Comparison of ENCODE assay signal across 19 cellular contexts in the genomic region with DNA sequence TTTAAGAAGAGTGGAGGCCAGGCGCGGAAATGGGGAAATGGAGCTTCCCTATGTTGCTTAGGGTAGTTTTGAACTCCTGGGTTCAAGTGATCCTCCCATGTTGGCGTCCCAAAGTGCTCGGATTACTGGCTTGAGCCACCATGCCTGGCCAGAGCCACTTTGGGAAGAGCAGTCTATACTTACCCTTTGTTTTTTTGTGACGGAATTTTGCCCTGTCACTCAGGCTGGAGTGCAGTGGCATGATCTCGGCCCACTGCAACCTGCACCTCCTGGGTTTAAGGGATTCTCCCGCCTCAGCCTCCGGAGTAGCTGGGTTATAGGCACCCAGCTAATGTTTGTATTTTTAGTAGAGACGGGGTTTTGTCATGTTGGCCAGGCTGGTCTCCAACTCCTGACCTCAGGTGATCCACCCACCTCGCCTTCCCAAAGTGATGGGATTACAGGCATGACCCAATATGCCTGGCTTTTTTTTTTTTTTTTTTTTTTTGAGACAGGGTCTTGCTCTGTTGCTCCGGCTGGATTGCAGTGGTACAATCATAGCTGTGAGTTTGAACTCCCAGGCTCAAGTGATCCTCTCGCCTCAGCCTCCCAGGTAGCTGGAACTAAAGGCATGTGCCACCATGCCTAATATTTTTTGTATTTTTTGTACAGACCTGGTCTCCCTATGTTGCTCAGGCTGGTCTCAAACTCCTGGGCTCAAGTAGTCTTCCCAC. TPM values are rescaled to one million over a fixed set of nuclear protein-coding genes. Genes with fewer than 3 reads are reported as not detected.
DNase-seq lines count a peak whose midpoint lies in the region; ATAC-seq, FAIRE-seq and TF ChIP-seq lines count a peak whose summit lies in the region.
"Had no signal": no experiment of that assay in that cellular context is flagged by ENCODE, and none has a peak within 500 bp of the region (broad histone marks: within the 10 kb centered on the region; RNA-seq: fewer than 3 reads in every experiment).

No MANE protein-coding gene starts in this region.

- no peak for DNase-seq in stimulated activated naive CD8-positive, alpha-beta T cell treated with anti-CD3 and anti-CD28 coated beads, Interleukin-15, Interleukin-2, amounts not matched to agents 100 U/mL and 50 U/mL, for 24 hours
- DNase-seq in WTC11 (ENCODE audit: low spot score) = no peak
- no peak for DNase-seq in GM19239 (ENCODE audit: insufficient read length, low spot score)
- DNase-seq in mesenteric fat pad (ENCODE audit: low spot score) = no peak
- DNase-seq in KG1 (lab: John Stamatoyannopoulos, UW) = no peak
- DNase-seq in foreskin fibroblast = no peak
- DNase-seq: activated CD4-positive, alpha-beta T cell treated with anti-CD3 and anti-CD28 coated beads for 1 hour; anterior cingulate cortex; foreskin keratinocyte; H9; hypothalamus; kidney; NCI-H1930; NCI-H446 treated with DMSO at 0.1 percent for 48 hours; right lobe of liver; SJCRH30 had no signal

- H3K4me3 Mint-ChIP-seq in stimulated activated naive CD8-positive, alpha-beta T cell treated with anti-CD3 and anti-CD28 coated beads, Interleukin-15, Interleukin-2, amounts not matched to agents 100 ng/mL and 50 ng/mL, for 24 hours = no peak overlapping the region
- no peak overlapping the region for H3K4me3 Mint-ChIP-seq in WTC11

- no peaks in the 10 kb centered on the region for H3K9me3 ChIP-seq in mesodermal cell (ENCODE audit: control insufficient read depth, low read length)
- H3K9me3 ChIP-seq: right lobe of liver, SJCRH30 had no signal

- H3K9me3 Mint-ChIP-seq in stimulated activated naive CD8-positive, alpha-beta T cell treated with anti-CD3 and anti-CD28 coated beads, Interleukin-15, Interleukin-2, amounts not matched to agents 100 ng/mL and 50 ng/mL, for 24 hours = no peaks in the 10 kb centered on the region
- H3K9me3 Mint-ChIP-seq in WTC11 = no peaks in the 10 kb centered on the region
- H3K9me3 Mint-ChIP-seq: H9 had no signal

- H3K4me3 ChIP-seq in mesodermal cell (ENCODE audit: extremely low read depth, insufficient read depth, low read length, poor library complexity, severe bottlenecking) (no peak overlapping the region), foreskin fibroblast (ENCODE audit: low read depth in 1 of 2, low read length in 2 of 2) (no peak overlapping the region)
- H3K4me3 ChIP-seq: right lobe of liver, SJCRH30 had no signal

- WGBS in mesodermal cell (ENCODE audit: insufficient coverage in 2 of 2), 2 experiments = 95% methylated on average over 10 of the region's 12 CpGs

- H3K4me1 ChIP-seq in mesodermal cell (ENCODE audit: control insufficient read depth, insufficient read depth, low read length, poor library complexity, severe bottlenecking) = no peaks in the 10 kb centered on the region
- H3K4me1 ChIP-seq: foreskin keratinocyte, right lobe of liver, SJCRH30 had no signal

- no peaks in the 10 kb centered on the region for H3K27me3 Mint-ChIP-seq in stimulated activated naive CD8-positive, alpha-beta T cell treated with anti-CD3 and anti-CD28 coated beads, Interleukin-15, Interleukin-2, amounts not matched to agents 100 ng/mL and 50 ng/mL, for 24 hours
- no peaks in the 10 kb centered on the region for H3K27me3 Mint-ChIP-seq in WTC11 (ENCODE audit: low read depth)

- H3K27ac Mint-ChIP-seq in stimulated activated naive CD8-positive, alpha-beta T cell treated with anti-CD3 and anti-CD28 coated beads, Interleukin-15, Interleukin-2, amounts not matched to agents 100 ng/mL and 50 ng/mL, for 24 hours = peak overlapping the region; percentile 36
- peak overlapping the region; percentile 87; the same call in 1 of the 2 replicates for H3K27ac Mint-ChIP-seq in WTC11

- POLR2A ChIA-PET in WTC11 (lab: Charles Lee) = interaction anchor here (0.6 to 4.8 kb wide), 9 partner anchors 10 to 332 kb away, joined by 3 to 33 read pairs (median 4); partner anchors contain the start of gene ABCF1

- ATAC-seq in stimulated activated naive CD8-positive, alpha-beta T cell treated with anti-CD3 and anti-CD28 coated beads, Interleukin-15, Interleukin-2, amounts not matched to agents 100 U/mL and 50 U/mL, for 24 hours = no peak
- ATAC-seq in WTC11 = peak; percentile 2; the same call in 1 of the 2 replicates
- ATAC-seq: foreskin keratinocyte had no signal

- peaks cover 64% of the 10 kb centered on the region for H3K36me3 Mint-ChIP-seq in stimulated activated naive CD8-positive, alpha-beta T cell treated with anti-CD3 and anti-CD28 coated beads, Interleukin-15, Interleukin-2, amounts not matched to agents 100 ng/mL and 50 ng/mL, for 24 hours (ENCODE audit: low read depth)
- peaks cover 43% of the 10 kb centered on the region for H3K36me3 Mint-ChIP-seq in WTC11

- CTCF ChIA-PET in WTC11 (lab: Charles Lee) = interaction anchor here (0.6 to 3.2 kb wide), 3 partner anchors 36 to 117 kb away, joined by 3 to 28 read pairs (median 5); no protein-coding TSS in a partner anchor

- H3K4me1 Mint-ChIP-seq in stimulated activated naive CD8-positive, alpha-beta T cell treated with anti-CD3 and anti-CD28 coated beads, Interleukin-15, Interleukin-2, amounts not matched to agents 100 ng/mL and 50 ng/mL, for 24 hours (ENCODE audit: low read depth) = peaks cover 26% of the 10 kb centered on the region
- no peaks in the 10 kb centered on the region for H3K4me1 Mint-ChIP-seq in WTC11

- no peak for FAIRE-seq in GM19239 (lab: Jason Lieb, UNC)
- FAIRE-seq: endometrium, kidney had no signal

- H3K36me3 ChIP-seq in mesodermal cell (ENCODE audit: control insufficient read depth, insufficient read depth, low read length) = peaks cover 57% of the 10 kb centered on the region

- no peak for TF ChIP-seq CTCF in WTC11 (IDR thresholded peaks at IDR 0.05)
- no peak for TF ChIP-seq CTCF in foreskin fibroblast (IDR thresholded peaks at IDR 0.05; ENCODE audit: low read depth, low read length)

- peak overlapping the region; percentile 50 for H3K27ac ChIP-seq in mesodermal cell (ENCODE audit: low read depth, low read length, severe bottlenecking)
- H3K27ac ChIP-seq: foreskin keratinocyte, right lobe of liver, SJCRH30 had no signal

TF ChIP-seq in WTC11, 78 proteins besides CTCF, POLR2A, EP300 and RAD21:
- 0 out of 2 replicates have a peak, but pooled peaks have one; percentile 34 for TF ChIP-seq ZNF425 (CRISPR knock-in tag; conservative IDR thresholded peaks at IDR 0.05)
- no peak for TF ChIP-seq NFYB (CRISPR knock-in tag; conservative IDR thresholded peaks at IDR 0.05; ENCODE audit: low read depth)
- TF ChIP-seq KAT7 (CRISPR knock-in tag; IDR thresholded peaks at IDR 0.05; ENCODE audit: borderline replicate concordance) = no peak

RNA-seq across cellular contexts. Expression of gene PPP1R10, which starts 18.0 kb away (rescaled TPM):
- 83.1 to 90.5 TPM (median 85.5 TPM) in 3 replicates for total RNA-seq in WTC11 (2021)
- 45.0 TPM for polyA plus RNA-seq in mesodermal cell (2013, experiment 1 of 2)
- 36.8 TPM for polyA plus RNA-seq in mesodermal cell (2013, experiment 2 of 2)
- 49.1 TPM for total RNA-seq in mesenteric fat pad

RNA-seq across cellular contexts. Expression of gene MRPS18B, which starts 18.6 kb away (rescaled TPM):
- total RNA-seq in WTC11 (2021) = 56.4 to 67.8 TPM (median 57.6 TPM) in 3 replicates
- 55.1 TPM for polyA plus RNA-seq in mesodermal cell (2013, experiment 1 of 2)
- 54.6 TPM for polyA plus RNA-seq in mesodermal cell (2013, experiment 2 of 2)
- 44.4 TPM for total RNA-seq in mesenteric fat pad

RNA-seq across cellular contexts. Expression of gene ATAT1, which starts 27.6 kb away (rescaled TPM):
- total RNA-seq in WTC11 (2021) (19.3 to 21.7 TPM (median 20.3 TPM) in 3 replicates), mesenteric fat pad (8.4 TPM)
- polyA plus RNA-seq in mesodermal cell (2013, experiment 1 of 2) = 44.6 TPM
- polyA plus RNA-seq in mesodermal cell (2013, experiment 2 of 2) = 38.9 TPM

RNA-seq across cellular contexts. Expression of gene ABCF1, which starts 27.8 kb away (rescaled TPM):
- total RNA-seq in WTC11 (2021) = 98.7 to 102 TPM (median 101 TPM) in 3 replicates
- 42.5 TPM for polyA plus RNA-seq in mesodermal cell (2013, experiment 1 of 2)
- polyA plus RNA-seq in mesodermal cell (2013, experiment 2 of 2) = 46.9 TPM
- 59.2 TPM for total RNA-seq in mesenteric fat pad

RNA-seq across cellular contexts. Expression of gene PRR3, which starts 42.0 kb away (rescaled TPM):
- total RNA-seq in WTC11 (2021) (10.1 to 13.1 TPM (median 10.8 TPM) in 3 replicates), mesenteric fat pad (9.2 TPM)
- polyA plus RNA-seq in mesodermal cell (2013, experiment 1 of 2) = 19.9 TPM
- polyA plus RNA-seq in mesodermal cell (2013, experiment 2 of 2) = 18.5 TPM
